23 cellular contexts compared by ENCODE assay signal in the genomic region with DNA sequence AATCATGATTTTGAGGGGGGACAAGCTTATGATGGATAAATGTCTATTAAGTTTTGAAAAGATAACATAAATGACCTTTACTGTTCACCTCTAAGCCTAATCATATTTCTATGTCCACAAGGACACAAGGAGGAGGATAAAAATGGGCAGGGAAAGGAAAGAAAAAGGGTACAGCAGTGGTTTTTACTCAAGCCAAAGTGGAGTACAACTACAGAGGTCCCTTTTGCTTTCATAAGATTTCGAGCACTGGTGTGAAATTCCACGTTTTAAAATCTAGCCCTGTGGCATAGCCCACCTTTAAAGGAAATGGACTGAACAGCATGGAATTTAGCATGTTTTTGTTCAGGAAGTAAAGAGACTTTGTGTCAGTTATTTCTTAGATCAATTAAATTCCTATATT. TPM values are rescaled to one million over a fixed set of nuclear protein-coding genes. Genes with fewer than 3 reads are reported as not detected.
"Had no signal": no experiment of that assay in that cellular context is flagged by ENCODE, and none has a peak within 500 bp of the region (broad histone marks: within the 10 kb centered on the region; RNA-seq: fewer than 3 reads in every experiment).

No MANE protein-coding gene starts in this region.

- FAIRE-seq: bronchial epithelial cell, colon, TTC549 had no signal

- H3K4me1 ChIP-seq: tibial nerve, uterus had no signal

- H3K4me1 Mint-ChIP-seq: activated B cell treated with CpG ODN at 0.5 μM for 24 hours; activated CD4-positive, alpha-beta T cell treated with anti-CD3 and anti-CD28 coated beads, Interleukin-2, amount 10 ng/mL, durations not matched to agents 7 days and 5 days; activated naive CD8-positive, alpha-beta T cell treated with anti-CD3 and anti-CD28 coated beads for 36 hours; immature natural killer cell; neural crest cell had no signal

- H3K27me3 ChIP-seq: esophagus squamous epithelium, pancreas, tibial nerve, uterus had no signal

- DNase-seq: activated B cell treated with CpG ODN at 0.5 μM for 24 hours; activated CD4-positive, alpha-beta T cell treated with anti-CD3 and anti-CD28 coated beads, Interleukin-2, amount 10 ng/mL, durations not matched to agents 7 days and 5 days; activated naive CD8-positive, alpha-beta T cell treated with anti-CD3 and anti-CD28 coated beads for 36 hours; anterior cingulate cortex; esophagus squamous epithelium; foreskin melanocyte; head of caudate nucleus; immature natural killer cell; left cardiac atrium; lower lobe of right lung; midbrain; pancreas; stimulated activated CD4-positive, alpha-beta T cell treated with anti-CD3 and anti-CD28 coated beads, Interleukin-15, amount 100 ng/mL, for 24 hours; stimulated activated CD4-positive, alpha-beta T cell treated with anti-CD3 and anti-CD28 coated beads, Interleukin-4, amount 100 ng/mL, for 1 hour; stimulated activated naive CD4-positive, alpha-beta T cell; T-helper 2 cell; uterus had no signal

- H3K27ac Mint-ChIP-seq: activated B cell treated with CpG ODN at 0.5 μM for 24 hours; activated CD4-positive, alpha-beta T cell treated with anti-CD3 and anti-CD28 coated beads, Interleukin-2, amount 10 ng/mL, durations not matched to agents 7 days and 5 days; activated naive CD8-positive, alpha-beta T cell treated with anti-CD3 and anti-CD28 coated beads for 36 hours; activated T-helper 1 cell treated with anti-CD3 and anti-CD28 coated beads, Interleukin-12 subunit alpha, Interleukin-12 subunit beta, Interleukin-2, Interleukin-4 antibody, amounts not matched to agents 30 ng/mL and 10 ng/mL and 1 ng/mL, durations not matched to agents 14 hours and 24 hours and 36 hours; immature natural killer cell had no signal

- H3K36me3 ChIP-seq: pancreas, uterus had no signal

- H3K9me3 Mint-ChIP-seq: activated B cell treated with CpG ODN at 0.5 μM for 24 hours; activated CD4-positive, alpha-beta T cell treated with anti-CD3 and anti-CD28 coated beads, Interleukin-2, amount 10 ng/mL, durations not matched to agents 7 days and 5 days; activated naive CD8-positive, alpha-beta T cell treated with anti-CD3 and anti-CD28 coated beads for 36 hours; activated T-helper 1 cell treated with anti-CD3 and anti-CD28 coated beads, Interleukin-12 subunit alpha, Interleukin-12 subunit beta, Interleukin-2, Interleukin-4 antibody, amounts not matched to agents 30 ng/mL and 10 ng/mL and 1 ng/mL, durations not matched to agents 14 hours and 24 hours and 36 hours; neural crest cell had no signal

- H3K4me3 ChIP-seq: esophagus squamous epithelium, lower lobe of right lung, pancreas, tibial nerve, uterus had no signal

- ATAC-seq: left cardiac atrium, lower lobe of right lung had no signal

- H3K27ac ChIP-seq: lower lobe of right lung, uterus had no signal

- H3K4me3 Mint-ChIP-seq: activated B cell treated with CpG ODN at 0.5 μM for 24 hours; activated CD4-positive, alpha-beta T cell treated with anti-CD3 and anti-CD28 coated beads, Interleukin-2, amount 10 ng/mL, durations not matched to agents 7 days and 5 days; activated naive CD8-positive, alpha-beta T cell treated with anti-CD3 and anti-CD28 coated beads for 36 hours; activated T-helper 1 cell treated with anti-CD3 and anti-CD28 coated beads, Interleukin-12 subunit alpha, Interleukin-12 subunit beta, Interleukin-2, Interleukin-4 antibody, amounts not matched to agents 30 ng/mL and 10 ng/mL and 1 ng/mL, durations not matched to agents 14 hours and 24 hours and 36 hours; immature natural killer cell; neural crest cell had no signal

- H3K36me3 Mint-ChIP-seq: activated naive CD8-positive, alpha-beta T cell treated with anti-CD3 and anti-CD28 coated beads for 36 hours; immature natural killer cell had no signal

- H3K9me3 ChIP-seq: esophagus squamous epithelium, lower lobe of right lung, pancreas, tibial nerve, uterus had no signal

RNA-seq across cellular contexts. Expression of gene FN1, which starts 19.2 kb away (rescaled TPM):
- total RNA-seq: activated B cell treated with CpG ODN at 0.5 μM for 24 hours had no signal
